In the genomic region with DNA sequence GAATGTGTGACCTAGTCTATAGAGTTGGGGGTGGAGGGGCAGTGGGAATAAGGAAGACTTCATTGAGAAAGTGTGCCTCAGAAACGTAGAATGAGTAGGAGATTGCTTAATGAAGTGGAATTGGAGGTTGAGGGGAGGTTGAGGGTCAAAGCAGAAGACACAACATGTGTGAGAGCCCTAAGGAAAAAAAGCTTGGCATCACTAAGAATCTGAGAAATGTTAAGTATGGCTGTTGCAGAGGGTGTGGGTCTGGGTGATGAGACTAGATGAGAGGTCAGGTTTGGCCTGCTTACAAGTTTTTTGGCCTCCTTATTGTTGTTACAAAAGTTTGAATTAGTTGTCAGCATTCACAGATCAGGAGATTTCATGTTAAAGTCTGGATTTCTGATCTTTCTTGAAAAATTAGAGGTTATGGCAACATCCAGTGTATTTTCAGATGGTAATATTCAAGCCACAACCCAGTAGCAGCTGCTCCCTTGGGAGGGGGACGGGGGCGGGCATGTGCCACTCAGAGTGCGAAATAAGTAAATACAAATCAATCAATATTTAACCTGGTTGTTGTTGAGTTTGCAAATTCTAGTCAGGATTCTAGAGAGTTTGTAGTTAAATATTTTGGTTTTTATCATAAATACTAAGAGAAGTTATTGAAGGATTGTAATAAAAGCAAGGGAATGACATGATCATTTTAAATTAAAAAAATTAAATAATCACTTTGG, we compare ENCODE assay signal across 12 cellular contexts.
A peak's percentile ranks its signal among the peaks of the same experiment; 100 is the strongest.
DNase-seq lines count a peak whose midpoint lies in the region; ATAC-seq and TF ChIP-seq lines count a peak whose summit lies in the region.
"Had no signal": no experiment of that assay in that cellular context is flagged by ENCODE, and none has a peak within 500 bp of the region (broad histone marks: within the 10 kb centered on the region; RNA-seq: fewer than 3 reads in every experiment).

No MANE protein-coding gene starts in this region.

- TF ChIP-seq CTCF in SU-DHL-6 (IDR thresholded peaks at IDR 0.05; ENCODE audit: insufficient read depth, low read length, poor library complexity, severe bottlenecking) (no peak), fibroblast of pulmonary artery (IDR thresholded peaks at IDR 0.05; ENCODE audit: low read length, missing control alignments) (no peak)

- H3F3A ChIP-seq in SU-DHL-6 (ENCODE audit: insufficient read depth): peaks cover 16% of the 10 kb centered on the region

- CTCF ChIA-PET in activated naive CD4-positive, alpha-beta T cell treated with anti-CD3 and anti-CD28 coated beads, Interleukin-2, amount 10 ng/mL, durations not matched to agents 7 days and 5 days (lab: Charles Lee): no interaction called here

- H2AFZ ChIP-seq in SU-DHL-6 (ENCODE audit: low read depth, low read length, severe bottlenecking): no peak overlapping the region

- peak overlapping the region; percentile 99 for H3K4me3 ChIP-seq in SU-DHL-6 (ENCODE audit: insufficient read depth, low read length, poor library complexity, severe bottlenecking)
- H3K4me3 ChIP-seq in fibroblast of pulmonary artery (replicated peaks; ENCODE audit: low read depth, low read length): no peak overlapping the region

- peak overlapping the region; percentile 97 for H3K4me2 ChIP-seq in SU-DHL-6 (ENCODE audit: low read depth, low read length, poor library complexity, severe bottlenecking)

- H4K20me1 ChIP-seq in SU-DHL-6 (ENCODE audit: low read depth, low read length): peaks cover 17% of the 10 kb centered on the region; the same call in 1 of the 2 replicates

- no peaks in the 10 kb centered on the region for H3K9me3 ChIP-seq in SU-DHL-6 (ENCODE audit: insufficient read depth, low read length)

- no peaks in the 10 kb centered on the region for H3K27me3 Mint-ChIP-seq in activated naive CD4-positive, alpha-beta T cell treated with anti-CD3 and anti-CD28 coated beads, Interleukin-2, amount 10 ng/mL, durations not matched to agents 7 days and 5 days

- DNase-seq in activated naive CD4-positive, alpha-beta T cell treated with anti-CD3 and anti-CD28 coated beads, Interleukin-2, amount 10 ng/mL, durations not matched to agents 7 days and 5 days: no peak
- DNase-seq in activated naive CD4-positive, alpha-beta T cell (lab: John Stamatoyannopoulos, UW): no peak
- DNase-seq in fibroblast of pulmonary artery (ENCODE audit: low read depth) (peak; percentile 51), amniotic stem cell (lab: John Stamatoyannopoulos, UW) (no peak)
- no peak for DNase-seq in stimulated activated effector memory CD8-positive, alpha-beta T cell treated with anti-CD3 and anti-CD28 coated beads, Interleukin-12 subunit alpha, Interleukin-12 subunit beta, amount 100 ng/mL, for 72 hours (ENCODE audit: low spot score in 2 of 2)
- DNase-seq: activated naive CD4-positive, alpha-beta T cell treated with anti-CD3 and anti-CD28 coated beads, Interleukin-2, amount 50 U/mL, for 16 hours; heart left ventricle; NCI-H1694; SW 1271 had no signal

- peaks cover 15% of the 10 kb centered on the region for H3K36me3 Mint-ChIP-seq in activated naive CD4-positive, alpha-beta T cell treated with anti-CD3 and anti-CD28 coated beads, Interleukin-2, amount 10 ng/mL, durations not matched to agents 7 days and 5 days
- H3K36me3 Mint-ChIP-seq in stimulated activated effector memory CD8-positive, alpha-beta T cell treated with anti-CD3 and anti-CD28 coated beads, Interleukin-12 subunit alpha, Interleukin-12 subunit beta, amount 100 ng/mL, for 72 hours: peaks cover 6% of the 10 kb centered on the region

- ATAC-seq in stimulated activated effector memory CD8-positive, alpha-beta T cell treated with anti-CD3 and anti-CD28 coated beads, Interleukin-12 subunit alpha, Interleukin-12 subunit beta, amount 100 ng/mL, for 72 hours: no peak
- ATAC-seq in HG03135 (IDR thresholded peaks at IDR 0.05; ENCODE audit: unreplicated experiment) (no peak), HG03460 (IDR thresholded peaks at IDR 0.05; ENCODE audit: unreplicated experiment) (no peak)
- ATAC-seq: heart left ventricle had no signal

- no peak overlapping the region for H3K27ac ChIP-seq in SU-DHL-6 (ENCODE audit: low read depth, low read length)
- H3K27ac ChIP-seq: heart left ventricle had no signal

- H3K9me2 ChIP-seq in SU-DHL-6 (replicated peaks; ENCODE audit: insufficient read depth, low read length): no peaks in the 10 kb centered on the region

- no peak overlapping the region for H3K27ac Mint-ChIP-seq in activated naive CD4-positive, alpha-beta T cell treated with anti-CD3 and anti-CD28 coated beads, Interleukin-2, amount 10 ng/mL, durations not matched to agents 7 days and 5 days
- no peak overlapping the region for H3K27ac Mint-ChIP-seq in stimulated activated effector memory CD8-positive, alpha-beta T cell treated with anti-CD3 and anti-CD28 coated beads, Interleukin-12 subunit alpha, Interleukin-12 subunit beta, amount 100 ng/mL, for 72 hours

- peak overlapping the region; percentile 14 for H3K4me3 Mint-ChIP-seq in activated naive CD4-positive, alpha-beta T cell treated with anti-CD3 and anti-CD28 coated beads, Interleukin-2, amount 10 ng/mL, durations not matched to agents 7 days and 5 days
- peak overlapping the region; percentile 4 for H3K4me3 Mint-ChIP-seq in stimulated activated effector memory CD8-positive, alpha-beta T cell treated with anti-CD3 and anti-CD28 coated beads, Interleukin-12 subunit alpha, Interleukin-12 subunit beta, amount 100 ng/mL, for 72 hours

- H3K4me1 Mint-ChIP-seq in activated naive CD4-positive, alpha-beta T cell treated with anti-CD3 and anti-CD28 coated beads, Interleukin-2, amount 10 ng/mL, durations not matched to agents 7 days and 5 days: peaks cover 42% of the 10 kb centered on the region
- peaks cover 39% of the 10 kb centered on the region for H3K4me1 Mint-ChIP-seq in stimulated activated effector memory CD8-positive, alpha-beta T cell treated with anti-CD3 and anti-CD28 coated beads, Interleukin-12 subunit alpha, Interleukin-12 subunit beta, amount 100 ng/mL, for 72 hours

- peaks cover 91% of the 10 kb centered on the region for H3K79me2 ChIP-seq in SU-DHL-6 (ENCODE audit: insufficient read depth, low read length)

- H3K27me3 ChIP-seq in SU-DHL-6 (ENCODE audit: low read length): no peaks in the 10 kb centered on the region
- H3K27me3 ChIP-seq: heart left ventricle had no signal

- no peak overlapping the region for H3K9ac ChIP-seq in SU-DHL-6 (ENCODE audit: low read length)

- no peaks in the 10 kb centered on the region for H3K36me3 ChIP-seq in SU-DHL-6 (ENCODE audit: low read length)
- H3K36me3 ChIP-seq: heart left ventricle had no signal

- H3K9me3 Mint-ChIP-seq in activated naive CD4-positive, alpha-beta T cell treated with anti-CD3 and anti-CD28 coated beads, Interleukin-2, amount 10 ng/mL, durations not matched to agents 7 days and 5 days: peaks cover 5% of the 10 kb centered on the region
- H3K9me3 Mint-ChIP-seq in stimulated activated effector memory CD8-positive, alpha-beta T cell treated with anti-CD3 and anti-CD28 coated beads, Interleukin-12 subunit alpha, Interleukin-12 subunit beta, amount 100 ng/mL, for 72 hours: no peaks in the 10 kb centered on the region
